14 cellular contexts compared by ENCODE assay signal in genomic region chr6:15775741-15776140, GRCh38.
DNase-seq lines count a peak whose midpoint lies in the region; ATAC-seq lines count a peak whose summit lies in the region.
"Had no signal": no experiment of that assay in that cellular context is flagged by ENCODE, and none has a peak within 500 bp of the region (broad histone marks: within the 10 kb centered on the region; RNA-seq: fewer than 3 reads in every experiment).

No MANE protein-coding gene starts in this region.

- H3K4me1 Mint-ChIP-seq in activated T-cell treated with anti-CD3 and anti-CD28 coated beads, Interleukin-2, amount 50 U/mL, for 72 hours (ENCODE audit: low read depth) = peaks cover 89% of the 10 kb centered on the region
- peaks cover 85% of the 10 kb centered on the region for H3K4me1 Mint-ChIP-seq in activated T-helper 2 cell treated with anti-CD3 and anti-CD28 coated beads, Interferon-gamma antibody, Interleukin-2, Interleukin-4, amounts not matched to agents 10 μg/mL and 5 μg/mL and 100 μg/mL, durations not matched to agents 14 hours and 24 hours and 36 hours (ENCODE audit: low read depth)
- H3K4me1 Mint-ChIP-seq in stimulated activated effector memory CD8-positive, alpha-beta T cell treated with anti-CD3 and anti-CD28 coated beads, Interleukin-12 subunit alpha, Interleukin-12 subunit beta, amount 100 ng/mL, for 72 hours = peaks cover 33% of the 10 kb centered on the region

- H3K36me3 Mint-ChIP-seq in activated T-cell treated with anti-CD3 and anti-CD28 coated beads, Interleukin-2, amount 50 U/mL, for 72 hours (ENCODE audit: insufficient read depth in 2 of 2) = peaks cover 5 to 9% of the 10 kb centered on the region in 2 donors
- H3K36me3 Mint-ChIP-seq in activated T-helper 2 cell treated with anti-CD3 and anti-CD28 coated beads, Interferon-gamma antibody, Interleukin-2, Interleukin-4, amounts not matched to agents 10 μg/mL and 5 μg/mL and 100 μg/mL, durations not matched to agents 14 hours and 24 hours and 36 hours (ENCODE audit: low read depth) = peaks cover 25% of the 10 kb centered on the region
- no peaks in the 10 kb centered on the region for H3K36me3 Mint-ChIP-seq in stimulated activated effector memory CD8-positive, alpha-beta T cell treated with anti-CD3 and anti-CD28 coated beads, Interleukin-12 subunit alpha, Interleukin-12 subunit beta, amount 100 ng/mL, for 72 hours

- peak overlapping the region; percentile 98 for H3K27ac Mint-ChIP-seq in activated T-cell treated with anti-CD3 and anti-CD28 coated beads, Interleukin-2, amount 50 U/mL, for 72 hours
- peak overlapping the region; percentile 96 for H3K27ac Mint-ChIP-seq in activated T-helper 2 cell treated with anti-CD3 and anti-CD28 coated beads, Interferon-gamma antibody, Interleukin-2, Interleukin-4, amounts not matched to agents 10 μg/mL and 5 μg/mL and 100 μg/mL, durations not matched to agents 14 hours and 24 hours and 36 hours
- peak overlapping the region; percentile 80 for H3K27ac Mint-ChIP-seq in stimulated activated effector memory CD8-positive, alpha-beta T cell treated with anti-CD3 and anti-CD28 coated beads, Interleukin-12 subunit alpha, Interleukin-12 subunit beta, amount 100 ng/mL, for 72 hours

- in situ Hi-C loops in SK-MEL-5 (cut with HindIII; ENCODE audit: low pct_unique_long_range_greater_than_20kb, low sequenced_read_pairs) = no loop called here

- ATAC-seq in activated T-cell treated with anti-CD3 and anti-CD28 coated beads, Interleukin-2, amount 50 U/mL, for 72 hours (replicated peaks in 1 of 2) = no peak
- no peak for ATAC-seq in stimulated activated effector memory CD8-positive, alpha-beta T cell treated with anti-CD3 and anti-CD28 coated beads, Interleukin-12 subunit alpha, Interleukin-12 subunit beta, amount 100 ng/mL, for 72 hours
- ATAC-seq in HG02973 (IDR thresholded peaks at IDR 0.05; ENCODE audit: unreplicated experiment) = no peak
- ATAC-seq: K562 had no signal

- DNase-seq in activated T-cell treated with anti-CD3 and anti-CD28 coated beads, Interleukin-2, amount 50 U/mL, for 72 hours = no peak
- no peak for DNase-seq in activated T-cell treated with anti-CD3 and anti-CD28 coated beads, Interleukin-2, amount 50 U/mL, for 48 hours
- DNase-seq in SK-MEL-5 (ENCODE audit: low read depth, low spot score) = peak; percentile 85
- DNase-seq in activated T-helper 2 cell treated with anti-CD3 and anti-CD28 coated beads, Interferon-gamma antibody, Interleukin-2, Interleukin-4, amounts not matched to agents 10 μg/mL and 5 μg/mL and 100 μg/mL, durations not matched to agents 14 hours and 24 hours and 36 hours (ENCODE audit: low spot score) = no peak
- DNase-seq in stimulated activated effector memory CD8-positive, alpha-beta T cell treated with anti-CD3 and anti-CD28 coated beads, Interleukin-12 subunit alpha, Interleukin-12 subunit beta, amount 100 ng/mL, for 72 hours (ENCODE audit: low spot score in 2 of 2) = no peak
- no peak for DNase-seq in NCI-H1105 treated with DMSO at 0.1 percent for 48 hours (lab: John Stamatoyannopoulos, UW)
- DNase-seq: DMS79; NCI-H1694 treated with DMSO at 0.1 percent for 48 hours; NCI-H510A; NCI-H748 treated with DMSO at 0.1 percent for 48 hours; NK-92 treated with Interleukin-12 subunit alpha and Interleukin-12 subunit beta, amount 100 ng/mL, for 24 hours; Peyer's patch had no signal

- intact Hi-C loops in activated T-helper 2 cell treated with anti-CD3 and anti-CD28 coated beads, Interferon-gamma antibody, Interleukin-2, Interleukin-4, amounts not matched to agents 10 μg/mL and 5 μg/mL and 100 μg/mL, durations not matched to agents 14 hours and 24 hours and 36 hours (cut with micrococcal nuclease) = loop anchor here (1.0 to 10.0 kb wide), 14 partner anchors 40 to 919 kb away; no protein-coding TSS in a partner anchor

- H3K9me3 Mint-ChIP-seq in activated T-cell treated with anti-CD3 and anti-CD28 coated beads, Interleukin-2, amount 50 U/mL, for 72 hours = peaks cover 2 to 3% of the 10 kb centered on the region in 2 donors
- peaks cover 12% of the 10 kb centered on the region for H3K9me3 Mint-ChIP-seq in activated T-helper 2 cell treated with anti-CD3 and anti-CD28 coated beads, Interferon-gamma antibody, Interleukin-2, Interleukin-4, amounts not matched to agents 10 μg/mL and 5 μg/mL and 100 μg/mL, durations not matched to agents 14 hours and 24 hours and 36 hours
- no peaks in the 10 kb centered on the region for H3K9me3 Mint-ChIP-seq in stimulated activated effector memory CD8-positive, alpha-beta T cell treated with anti-CD3 and anti-CD28 coated beads, Interleukin-12 subunit alpha, Interleukin-12 subunit beta, amount 100 ng/mL, for 72 hours

- peak overlapping the region; percentile 58 to 83 for H3K4me3 Mint-ChIP-seq in activated T-cell treated with anti-CD3 and anti-CD28 coated beads, Interleukin-2, amount 50 U/mL, for 72 hours
- H3K4me3 Mint-ChIP-seq in activated T-helper 2 cell treated with anti-CD3 and anti-CD28 coated beads, Interferon-gamma antibody, Interleukin-2, Interleukin-4, amounts not matched to agents 10 μg/mL and 5 μg/mL and 100 μg/mL, durations not matched to agents 14 hours and 24 hours and 36 hours (ENCODE audit: low read depth) = peak overlapping the region; percentile 70
- peak overlapping the region; percentile 16 for H3K4me3 Mint-ChIP-seq in stimulated activated effector memory CD8-positive, alpha-beta T cell treated with anti-CD3 and anti-CD28 coated beads, Interleukin-12 subunit alpha, Interleukin-12 subunit beta, amount 100 ng/mL, for 72 hours

- H3K27me3 Mint-ChIP-seq in activated T-cell treated with anti-CD3 and anti-CD28 coated beads, Interleukin-2, amount 50 U/mL, for 72 hours (ENCODE audit: low read depth) = no peaks in the 10 kb centered on the region
- no peaks in the 10 kb centered on the region for H3K27me3 Mint-ChIP-seq in activated T-helper 2 cell treated with anti-CD3 and anti-CD28 coated beads, Interferon-gamma antibody, Interleukin-2, Interleukin-4, amounts not matched to agents 10 μg/mL and 5 μg/mL and 100 μg/mL, durations not matched to agents 14 hours and 24 hours and 36 hours (ENCODE audit: low read depth)

Comparison
In these comparisons a context has a peak if more than half of its experiments do, and no peak if none do; other contexts are left out.
1. H3K4me3 Mint-ChIP-seq: peak in every context shown above with its lines; median percentile 70 in activated T-cell treated with anti-CD3 and anti-CD28 coated beads, Interleukin-2, amount 50 U/mL, for 72 hours; 70 in activated T-helper 2 cell treated with anti-CD3 and anti-CD28 coated beads, Interferon-gamma antibody, Interleukin-2, Interleukin-4, amounts not matched to agents 10 μg/mL and 5 μg/mL and 100 μg/mL, durations not matched to agents 14 hours and 24 hours and 36 hours; 16 in stimulated activated effector memory CD8-positive, alpha-beta T cell treated with anti-CD3 and anti-CD28 coated beads, Interleukin-12 subunit alpha, Interleukin-12 subunit beta, amount 100 ng/mL, for 72 hours.